1 cellular context compared by ENCODE assay signal in the genomic region with DNA sequence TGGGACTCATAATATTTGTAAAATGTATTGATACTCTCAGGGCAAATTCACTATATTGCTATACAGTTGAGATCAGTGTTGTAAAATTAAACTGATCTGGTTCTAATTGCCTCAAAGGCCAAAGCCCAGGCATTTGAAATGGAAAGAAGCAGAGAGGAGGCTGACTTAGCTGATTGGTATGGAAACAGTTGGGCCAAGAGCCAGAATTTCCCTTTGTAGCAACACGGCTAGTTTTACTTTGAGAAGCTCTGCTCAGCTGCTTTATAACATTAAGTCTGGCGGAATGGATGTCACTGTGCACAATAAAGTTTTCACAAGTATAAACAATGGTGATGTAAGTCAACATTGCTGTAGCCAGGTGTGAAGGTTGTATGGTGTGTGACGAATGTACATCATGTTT.
A peak's percentile ranks its signal among the peaks of the same experiment; 100 is the strongest.
TF ChIP-seq lines count a peak whose summit lies in the region.

No MANE protein-coding gene starts in this region.

TF ChIP-seq in HCT116, 20 proteins besides CTCF, POLR2A, EP300 and RAD21 (continued from another document):
- TF ChIP-seq ZBTB33 (IDR thresholded peaks at IDR 0.05; ENCODE audit: extremely low read depth, insufficient replicate concordance, low read length) (no peak), CBX3 (IDR thresholded peaks at IDR 0.05; ENCODE audit: low read depth) (no peak), TCF7L2 (IDR thresholded peaks at IDR 0.05; ENCODE audit: borderline replicate concordance, extremely low read depth, insufficient read depth, insufficient read length) (peak; percentile 74), CEBPB (IDR thresholded peaks at IDR 0.05; ENCODE audit: low read depth) (no peak), EZH2 (IDR thresholded peaks at IDR 0.05) (no peak), EGR1 (IDR thresholded peaks at IDR 0.05; ENCODE audit: low read depth) (no peak), ZFX (IDR thresholded peaks at IDR 0.05) (no peak), YY1 (IDR thresholded peaks at IDR 0.05; ENCODE audit: extremely low read depth, insufficient replicate concordance, low read depth, low read length) (no peak), SP1 (IDR thresholded peaks at IDR 0.05; ENCODE audit: low read depth) (no peak)
- TF ChIP-seq, protein P1, sequence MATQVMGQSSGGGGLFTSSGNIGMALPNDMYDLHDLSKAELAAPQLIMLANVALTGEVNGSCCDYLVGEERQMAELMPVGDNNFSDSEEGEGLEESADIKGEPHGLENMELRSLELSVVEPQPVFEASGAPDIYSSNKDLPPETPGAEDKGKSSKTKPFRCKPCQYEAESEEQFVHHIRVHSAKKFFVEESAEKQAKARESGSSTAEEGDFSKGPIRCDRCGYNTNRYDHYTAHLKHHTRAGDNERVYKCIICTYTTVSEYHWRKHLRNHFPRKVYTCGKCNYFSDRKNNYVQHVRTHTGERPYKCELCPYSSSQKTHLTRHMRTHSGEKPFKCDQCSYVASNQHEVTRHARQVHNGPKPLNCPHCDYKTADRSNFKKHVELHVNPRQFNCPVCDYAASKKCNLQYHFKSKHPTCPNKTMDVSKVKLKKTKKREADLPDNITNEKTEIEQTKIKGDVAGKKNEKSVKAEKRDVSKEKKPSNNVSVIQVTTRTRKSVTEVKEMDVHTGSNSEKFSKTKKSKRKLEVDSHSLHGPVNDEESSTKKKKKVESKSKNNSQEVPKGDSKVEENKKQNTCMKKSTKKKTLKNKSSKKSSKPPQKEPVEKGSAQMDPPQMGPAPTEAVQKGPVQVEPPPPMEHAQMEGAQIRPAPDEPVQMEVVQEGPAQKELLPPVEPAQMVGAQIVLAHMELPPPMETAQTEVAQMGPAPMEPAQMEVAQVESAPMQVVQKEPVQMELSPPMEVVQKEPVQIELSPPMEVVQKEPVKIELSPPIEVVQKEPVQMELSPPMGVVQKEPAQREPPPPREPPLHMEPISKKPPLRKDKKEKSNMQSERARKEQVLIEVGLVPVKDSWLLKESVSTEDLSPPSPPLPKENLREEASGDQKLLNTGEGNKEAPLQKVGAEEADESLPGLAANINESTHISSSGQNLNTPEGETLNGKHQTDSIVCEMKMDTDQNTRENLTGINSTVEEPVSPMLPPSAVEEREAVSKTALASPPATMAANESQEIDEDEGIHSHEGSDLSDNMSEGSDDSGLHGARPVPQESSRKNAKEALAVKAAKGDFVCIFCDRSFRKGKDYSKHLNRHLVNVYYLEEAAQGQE (IDR thresholded peaks at IDR 0.05; ENCODE audit: low read depth) = no peak
TF ChIP-seq in HCT116: peak in this region for 2.
